Comparison of ENCODE assay signal across 15 cellular contexts in the genomic region with DNA sequence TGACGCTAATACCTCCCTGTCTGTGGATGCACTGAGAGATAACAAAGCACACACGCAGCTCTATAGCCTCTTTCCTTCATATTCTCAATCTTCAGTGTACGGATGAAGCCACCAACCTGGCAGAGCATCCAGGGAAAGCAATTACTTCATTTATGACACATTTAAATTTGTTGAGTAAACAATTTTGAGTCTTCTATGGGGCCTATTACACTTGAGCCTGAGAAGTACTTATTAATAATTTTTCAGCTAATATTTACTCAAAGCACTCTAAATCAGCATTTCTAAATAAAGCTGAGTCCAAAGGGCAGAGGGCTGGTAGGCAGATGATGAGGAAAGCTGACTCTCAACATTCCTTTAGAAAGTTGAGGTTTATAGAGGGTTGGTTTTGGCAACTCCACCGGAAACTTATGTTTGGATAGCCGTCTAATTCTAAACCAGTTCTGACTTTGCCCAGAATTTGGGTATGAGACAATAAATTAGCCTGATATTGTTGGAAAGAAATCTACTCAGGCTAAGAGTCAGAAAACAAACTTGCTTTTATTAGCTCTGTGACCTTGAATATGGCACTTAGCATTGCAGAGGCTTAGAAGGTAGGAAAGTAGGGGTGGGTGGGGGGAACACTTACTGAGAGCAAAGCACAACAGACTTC.
A peak's percentile ranks its signal among the peaks of the same experiment; 100 is the strongest.
DNase-seq lines count a peak whose midpoint lies in the region; ATAC-seq and TF ChIP-seq lines count a peak whose summit lies in the region.
"Had no signal": no experiment of that assay in that cellular context is flagged by ENCODE, and none has a peak within 500 bp of the region (broad histone marks: within the 10 kb centered on the region; RNA-seq: fewer than 3 reads in every experiment).

No MANE protein-coding gene starts in this region.

- peaks cover 0 to 15% (median 4%) of the 10 kb centered on the region in 4 donors for H3K4me1 ChIP-seq in upper lobe of left lung

- in situ Hi-C loops in astrocyte of the cerebellum (cut with HindIII; ENCODE audit: low sequenced_read_pairs): no loop called here

- TF ChIP-seq CTCF in astrocyte of the cerebellum (IDR thresholded peaks at IDR 0.05; ENCODE audit: low read depth, low read length, missing control alignments): no peak
- TF ChIP-seq CTCF in upper lobe of left lung (IDR thresholded peaks at IDR 0.05): no peak

- no peak overlapping the region for H3K27ac ChIP-seq in upper lobe of left lung

- H3K4me3 ChIP-seq in astrocyte of the cerebellum (ENCODE audit: low read depth, low read length) (no peak overlapping the region), upper lobe of left lung (no peak overlapping the region)

- 35 to 37% methylated on average over 5 of the region's 5 CpGs for WGBS in upper lobe of left lung, 2 donors

- DNase-seq in SIG-M5 treated with dmso at 0.1 percent for 504 hours (lab: John Stamatoyannopoulos, UW; ENCODE audit: unreplicated experiment) (peak; percentile 36), SIG-M5 (lab: John Stamatoyannopoulos, UW) (no peak), astrocyte of the cerebellum (ENCODE audit: low read depth) (peak; percentile 86), kidney tubule cell (ENCODE audit: low spot score) (peak; percentile 34), upper lobe of left lung (no peak), LoVo (ENCODE audit: low spot score) (no peak)
- no peak for DNase-seq in activated effector memory CD4-positive, alpha-beta T cell treated with Interleukin-2 at 50 U/mL for 16 hours
- DNase-seq: 8988T; activated T-cell treated with anti-CD3 and anti-CD28 coated beads for 4 hours; cerebellar nuclear complex; H7; head of caudate nucleus; NCI-H1930; stimulated activated naive CD4-positive, alpha-beta T cell treated with Interleukin-2 at 50 U/mL for 16 hours had no signal

- H3K9me3 ChIP-seq in upper lobe of left lung: no peaks in the 10 kb centered on the region

- no peak for TF ChIP-seq EP300 in upper lobe of left lung (IDR thresholded peaks at IDR 0.05)

- no peaks in the 10 kb centered on the region for H3K36me3 ChIP-seq in upper lobe of left lung

- peak; percentile 69 to 92 for ATAC-seq in upper lobe of left lung (ENCODE audit: low FRiP score in 2 of 2)
- no peak for ATAC-seq in GM19328 (IDR thresholded peaks at IDR 0.05; ENCODE audit: unreplicated experiment)

- H3K27me3 ChIP-seq in upper lobe of left lung: no peaks in the 10 kb centered on the region

- TF ChIP-seq POLR2A in upper lobe of left lung (IDR thresholded peaks at IDR 0.05): no peak

Comparison
In these comparisons a context has a peak if more than half of its experiments do, and no peak if none do; other contexts are left out.
1. DNase-seq: peak in SIG-M5 treated with dmso at 0.1 percent for 504 hours (single experiment), astrocyte of the cerebellum (single experiment) and kidney tubule cell (single experiment); none in SIG-M5 (single experiment), upper lobe of left lung (0 of 2), LoVo (single experiment) and activated effector memory CD4-positive, alpha-beta T cell treated with Interleukin-2 at 50 U/mL for 16 hours (single experiment).